In genomic region chr6:6821639-6822261, GRCh38 we compare ENCODE assay signal across 22 cellular contexts.
"Had no signal": no experiment of that assay in that cellular context is flagged by ENCODE, and none has a peak within 500 bp of the region (broad histone marks: within the 10 kb centered on the region; RNA-seq: fewer than 3 reads in every experiment).

No MANE protein-coding gene starts in this region.

- H3K4me3 Mint-ChIP-seq: activated CD4-positive, alpha-beta T cell treated with anti-CD3 and anti-CD28 coated beads for 36 hours; activated T-helper 1 cell treated with anti-CD3 and anti-CD28 coated beads, Interleukin-12 subunit alpha, Interleukin-12 subunit beta, Interleukin-2, Interleukin-4 antibody, amounts not matched to agents 30 ng/mL and 10 ng/mL and 1 ng/mL, durations not matched to agents 14 hours and 24 hours and 36 hours; dendritic cell treated with granulocyte-macrophage colony-stimulating factor and Interleukin-4, amounts not matched to agents 40 ng/mL and 50 ng/mL, for 4 days; WTC11 had no signal

- H3K9me3 Mint-ChIP-seq: activated naive CD4-positive, alpha-beta T cell treated with anti-CD3 and anti-CD28 coated beads, Interleukin-2, amount 50 U/mL, for 72 hours; activated T-helper 1 cell treated with anti-CD3 and anti-CD28 coated beads, Interleukin-12 subunit alpha, Interleukin-12 subunit beta, Interleukin-2, Interleukin-4 antibody, amounts not matched to agents 30 ng/mL and 10 ng/mL and 1 ng/mL, durations not matched to agents 14 hours and 24 hours and 36 hours; dendritic cell treated with granulocyte-macrophage colony-stimulating factor and Interleukin-4, amounts not matched to agents 40 ng/mL and 50 ng/mL, for 4 days had no signal

- DNase-seq: activated CD4-positive, alpha-beta T cell treated with anti-CD3 and anti-CD28 coated beads for 36 hours; activated CD4-positive, alpha-beta T cell treated with anti-CD3 and anti-CD28 coated beads, Interleukin-2, amount 50 U/mL, for 48 hours; activated gamma-delta T cell treated with Interleukin-2 at 50 U/mL for 16 hours; adrenal gland; effector CD8-positive, alpha-beta T cell; foreskin melanocyte; glutamatergic neuron; left lung; midbrain; occipital lobe; retina; stimulated activated CD4-positive, alpha-beta T cell treated with anti-CD3 and anti-CD28 coated beads, Interleukin-12 subunit alpha, Interleukin-12 subunit beta, amount 100 ng/mL, for 4 hours; stimulated activated CD4-positive, alpha-beta T cell treated with anti-CD3 and anti-CD28 coated beads, Interleukin-1b, Interleukin-23, amount 100 ng/mL, for 48 hours; stimulated activated CD8-positive, alpha-beta memory T cell treated with anti-CD3 and anti-CD28 coated beads, Interleukin-4, amount 100 ng/mL, for 48 hours; stimulated activated naive CD4-positive, alpha-beta T cell treated with Interleukin-2 at 50 U/mL for 16 hours had no signal

- H3K4me1 Mint-ChIP-seq: activated CD4-positive, alpha-beta T cell treated with anti-CD3 and anti-CD28 coated beads for 36 hours had no signal

- H3K36me3 Mint-ChIP-seq: activated naive CD4-positive, alpha-beta T cell treated with anti-CD3 and anti-CD28 coated beads, Interleukin-2, amount 50 U/mL, for 72 hours; WTC11 had no signal

- H3K4me3 ChIP-seq: adrenal gland, left lung, transverse colon had no signal

- H3K9me3 ChIP-seq: adrenal gland, left lung, transverse colon had no signal

- ATAC-seq: activated CD4-positive, alpha-beta T cell treated with anti-CD3 and anti-CD28 coated beads for 36 hours had no signal

- H3K27ac Mint-ChIP-seq: activated CD4-positive, alpha-beta T cell treated with anti-CD3 and anti-CD28 coated beads for 36 hours; activated naive CD4-positive, alpha-beta T cell treated with anti-CD3 and anti-CD28 coated beads, Interleukin-2, amount 50 U/mL, for 72 hours; activated T-helper 1 cell treated with anti-CD3 and anti-CD28 coated beads, Interleukin-12 subunit alpha, Interleukin-12 subunit beta, Interleukin-2, Interleukin-4 antibody, amounts not matched to agents 30 ng/mL and 10 ng/mL and 1 ng/mL, durations not matched to agents 14 hours and 24 hours and 36 hours; dendritic cell treated with granulocyte-macrophage colony-stimulating factor and Interleukin-4, amounts not matched to agents 40 ng/mL and 50 ng/mL, for 4 days; WTC11 had no signal

- H3K36me3 ChIP-seq: adrenal gland, left lung, transverse colon had no signal

- H3K27me3 Mint-ChIP-seq: dendritic cell treated with granulocyte-macrophage colony-stimulating factor and Interleukin-4, amounts not matched to agents 40 ng/mL and 50 ng/mL, for 4 days had no signal

- H3K27ac ChIP-seq: adrenal gland, left lung had no signal

- FAIRE-seq: astrocyte, endothelial cell of umbilical vein had no signal

- H3K27me3 ChIP-seq: adrenal gland, left lung, transverse colon had no signal
